Comparison of ENCODE assay signal across 22 cellular contexts in genomic region chr5:910769-911160, GRCh38. TPM values are rescaled to one million over a fixed set of nuclear protein-coding genes. Genes with fewer than 3 reads are reported as not detected.
DNase-seq lines count a peak whose midpoint lies in the region; ATAC-seq and TF ChIP-seq lines count a peak whose summit lies in the region.
"Had no signal": no experiment of that assay in that cellular context is flagged by ENCODE, and none has a peak within 500 bp of the region (broad histone marks: within the 10 kb centered on the region; RNA-seq: fewer than 3 reads in every experiment).

No MANE protein-coding gene starts in this region.

- no peak overlapping the region for H3K4me3 ChIP-seq in DND-41 (ENCODE audit: low read depth in 1 of 2, low read length in 2 of 2)
- H3K4me3 ChIP-seq in neural progenitor cell, result no peak overlapping the region
- H3K4me3 ChIP-seq: SK-N-MC had no signal

- H3K27ac ChIP-seq in DND-41 (ENCODE audit: low read length) (no peak overlapping the region), neural progenitor cell (no peak overlapping the region)
- H3K27ac ChIP-seq: 22Rv1, C4-2B, HL-60, SK-N-MC had no signal

- H3K9ac ChIP-seq in DND-41 (ENCODE audit: low read depth, low read length), result no peak overlapping the region
- H3K9ac ChIP-seq in neural progenitor cell, result no peak overlapping the region

- H3K9me3 ChIP-seq in DND-41 (ENCODE audit: insufficient read depth, low read length, severe bottlenecking), result no peaks in the 10 kb centered on the region
- no peaks in the 10 kb centered on the region for H3K9me3 ChIP-seq in neural progenitor cell (ENCODE audit: low read depth)

- DNase-seq in activated T-cell treated with anti-CD3 and anti-CD28 coated beads, Interleukin-2, amount 50 U/mL, for 24 hours, result no peak
- DNase-seq in activated T-cell treated with anti-CD3 and anti-CD28 coated beads for 4 hours (no peak), DND-41 (no peak), neural progenitor cell (ENCODE audit: low spot score) (no peak), NCI-H128 (lab: John Stamatoyannopoulos, UW; ENCODE audit: unreplicated experiment) (no peak), MV-4-11 (lab: John Stamatoyannopoulos, UW) (no peak), HCEC 1CT (no peak)
- DNase-seq: GF-D8, GOT3, KG1, NCI-H1417, NCI-H1694 treated with DMSO at 0.1 percent for 48 hours, NCI-H2081 treated with DMSO at 0.1 percent for 48 hours, NCI-H2171 treated with DMSO at 0.1 percent for 48 hours, NCI-H524 treated with DMSO at 0.1 percent for 48 hours, NCI-H82, SHP77 treated with DMSO at 0.1 percent for 48 hours had no signal

- H3K27me3 ChIP-seq in DND-41 (ENCODE audit: insufficient read depth, low read length, poor library complexity) (no peaks in the 10 kb centered on the region), neural progenitor cell (no peaks in the 10 kb centered on the region)

- H3K36me3 ChIP-seq in DND-41 (ENCODE audit: insufficient read depth, low read length), result peaks cover 96% of the 10 kb centered on the region
- peaks cover 3% of the 10 kb centered on the region for H3K36me3 ChIP-seq in neural progenitor cell

- no peak overlapping the region for H3K4me2 ChIP-seq in DND-41 (ENCODE audit: insufficient read depth, low read length)
- no peak overlapping the region for H3K4me2 ChIP-seq in neural progenitor cell

- H3K4me3 Mint-ChIP-seq in activated T-cell treated with anti-CD3 and anti-CD28 coated beads, Interleukin-2, amount 50 U/mL, for 24 hours, result no peak overlapping the region
- no peak overlapping the region for H3K4me3 Mint-ChIP-seq in activated T-helper 17 cell treated with anti-CD3 and anti-CD28 coated beads, Interleukin-2, amount 50 U/mL, for 72 hours
- no peak overlapping the region for H3K4me3 Mint-ChIP-seq in neural progenitor cell

- H3K4me1 Mint-ChIP-seq in activated T-cell treated with anti-CD3 and anti-CD28 coated beads, Interleukin-2, amount 50 U/mL, for 24 hours (ENCODE audit: low read depth), result peaks cover 22% of the 10 kb centered on the region
- H3K4me1 Mint-ChIP-seq in activated T-helper 17 cell treated with anti-CD3 and anti-CD28 coated beads, Interleukin-2, amount 50 U/mL, for 72 hours, result peaks cover 13% of the 10 kb centered on the region
- H3K4me1 Mint-ChIP-seq in neural progenitor cell, result peaks cover 21% of the 10 kb centered on the region

- no peak overlapping the region for H2AFZ ChIP-seq in DND-41 (ENCODE audit: low read depth, low read length)
- no peak overlapping the region for H2AFZ ChIP-seq in neural progenitor cell (replicated peaks)

- H3K79me2 ChIP-seq in DND-41 (ENCODE audit: insufficient read depth, low read length) (no peaks in the 10 kb centered on the region), neural progenitor cell (ENCODE audit: low read depth) (no peaks in the 10 kb centered on the region)

- no peaks in the 10 kb centered on the region for H3K9me3 Mint-ChIP-seq in activated T-cell treated with anti-CD3 and anti-CD28 coated beads, Interleukin-2, amount 50 U/mL, for 24 hours
- H3K9me3 Mint-ChIP-seq in activated T-helper 17 cell treated with anti-CD3 and anti-CD28 coated beads, Interleukin-2, amount 50 U/mL, for 72 hours, result no peaks in the 10 kb centered on the region
- no peaks in the 10 kb centered on the region for H3K9me3 Mint-ChIP-seq in neural progenitor cell

- H3F3A ChIP-seq in neural progenitor cell (ENCODE audit: low read depth), result peaks cover 4% of the 10 kb centered on the region

- H3K4me1 ChIP-seq in DND-41 (ENCODE audit: insufficient read depth, low read length), result no peaks in the 10 kb centered on the region
- peaks cover 12% of the 10 kb centered on the region for H3K4me1 ChIP-seq in neural progenitor cell

- H3K36me3 Mint-ChIP-seq in activated T-cell treated with anti-CD3 and anti-CD28 coated beads, Interleukin-2, amount 50 U/mL, for 24 hours (ENCODE audit: low read depth), result peaks cover 95% of the 10 kb centered on the region
- peaks cover 47% of the 10 kb centered on the region for H3K36me3 Mint-ChIP-seq in activated T-helper 17 cell treated with anti-CD3 and anti-CD28 coated beads, Interleukin-2, amount 50 U/mL, for 72 hours (ENCODE audit: low read depth)
- H3K36me3 Mint-ChIP-seq in neural progenitor cell, result peaks cover 13% of the 10 kb centered on the region

- H4K20me1 ChIP-seq in DND-41 (ENCODE audit: insufficient read depth, low read length), result peaks cover 14% of the 10 kb centered on the region
- peaks cover 10% of the 10 kb centered on the region for H4K20me1 ChIP-seq in neural progenitor cell (ENCODE audit: low read depth)

- peak overlapping the region; percentile 33 for H3K27ac Mint-ChIP-seq in activated T-cell treated with anti-CD3 and anti-CD28 coated beads, Interleukin-2, amount 50 U/mL, for 24 hours
- H3K27ac Mint-ChIP-seq in activated T-helper 17 cell treated with anti-CD3 and anti-CD28 coated beads, Interleukin-2, amount 50 U/mL, for 72 hours, result peak overlapping the region; percentile 98
- peak overlapping the region; percentile 23 for H3K27ac Mint-ChIP-seq in neural progenitor cell

- no peak for TF ChIP-seq CTCF in DND-41 (IDR thresholded peaks at IDR 0.05; ENCODE audit: borderline replicate concordance, extremely low read depth, low read length, poor library complexity, severe bottlenecking)
- no peak for TF ChIP-seq CTCF in neural progenitor cell (IDR thresholded peaks at IDR 0.05)

- H3K27me3 Mint-ChIP-seq in activated T-cell treated with anti-CD3 and anti-CD28 coated beads, Interleukin-2, amount 50 U/mL, for 24 hours, result no peaks in the 10 kb centered on the region
- no peaks in the 10 kb centered on the region for H3K27me3 Mint-ChIP-seq in activated T-helper 17 cell treated with anti-CD3 and anti-CD28 coated beads, Interleukin-2, amount 50 U/mL, for 72 hours
- H3K27me3 Mint-ChIP-seq in neural progenitor cell (ENCODE audit: insufficient read depth, low read depth), result peaks cover 6% of the 10 kb centered on the region

- peak; percentile 25; the same call in 1 of the 3 replicates for ATAC-seq in DND-41 (ENCODE audit: insufficient read depth, low read depth)
- ATAC-seq in activated T-helper 17 cell treated with anti-CD3 and anti-CD28 coated beads, Interleukin-2, amount 50 U/mL, for 72 hours (replicated peaks), result no peak

RNA-seq across cellular contexts. Expression of gene TRIP13, which starts 18.1 kb away (rescaled TPM):
- 10 to 100 TPM; 18.3 to 45.0 TPM for total RNA-seq in activated T-helper 17 cell treated with anti-CD3 and anti-CD28 coated beads, Interleukin-2, amount 50 U/mL, for 72 hours
- total RNA-seq in neural progenitor cell (ENCODE audit: low replicate concordance), result 32.3 and 32.6 TPM in 2 replicates

RNA-seq across cellular contexts. Expression of gene BRD9, which starts 18.2 kb away (rescaled TPM):
- 10 to 100 TPM; 65.2 to 72.5 TPM for total RNA-seq in activated T-helper 17 cell treated with anti-CD3 and anti-CD28 coated beads, Interleukin-2, amount 50 U/mL, for 72 hours
- total RNA-seq in neural progenitor cell (ENCODE audit: low replicate concordance), result 37.5 and 45.1 TPM in 2 replicates

RNA-seq across cellular contexts. Expression of gene ZDHHC11, which starts 60.0 kb away (rescaled TPM):
- total RNA-seq in activated T-helper 17 cell treated with anti-CD3 and anti-CD28 coated beads, Interleukin-2, amount 50 U/mL, for 72 hours, result 10 to 100 TPM; 13.6 to 26.8 TPM
- 0.92 and 9.5 TPM in 2 replicates for total RNA-seq in neural progenitor cell (ENCODE audit: low replicate concordance)

Comparison
In these comparisons a context has a peak if more than half of its experiments do, and no peak if none do; other contexts are left out.
1. H3K27ac Mint-ChIP-seq: peak in every context shown above with its lines; median percentile 98 in activated T-helper 17 cell treated with anti-CD3 and anti-CD28 coated beads, Interleukin-2, amount 50 U/mL, for 72 hours; 33 in activated T-cell treated with anti-CD3 and anti-CD28 coated beads, Interleukin-2, amount 50 U/mL, for 24 hours; 23 in neural progenitor cell.